Comparison of ENCODE assay signal across 15 cellular contexts in genomic region chr14:61380984-61381383, GRCh38. TPM values are rescaled to one million over a fixed set of nuclear protein-coding genes. Genes with fewer than 3 reads are reported as not detected.
DNase-seq lines count a peak whose midpoint lies in the region; ATAC-seq and TF ChIP-seq lines count a peak whose summit lies in the region.
"Had no signal": no experiment of that assay in that cellular context is flagged by ENCODE, and none has a peak within 500 bp of the region (broad histone marks: within the 10 kb centered on the region; RNA-seq: fewer than 3 reads in every experiment).

No MANE protein-coding gene starts in this region.

- H3K9me3 ChIP-seq in CD4-positive, alpha-beta memory T cell (ENCODE audit: control insufficient read depth in 1 of 2, low read length in 2 of 2), result no peaks in the 10 kb centered on the region
- H3K9me3 ChIP-seq in tibial nerve, result peaks cover 0 to 8% (median 0%) of the 10 kb centered on the region in 4 donors
- H3K9me3 ChIP-seq: thoracic aorta had no signal

- peaks cover 100% of the 10 kb centered on the region for H3K4me1 ChIP-seq in CD4-positive, alpha-beta memory T cell (ENCODE audit: insufficient read depth, low read length)
- H3K4me1 ChIP-seq in tibial nerve, result no peaks in the 10 kb centered on the region

- TF ChIP-seq CTCF in C4-2B (conservative IDR thresholded peaks at IDR 0.05), result peak; percentile 20
- no peak for TF ChIP-seq CTCF in tibial nerve (IDR thresholded peaks at IDR 0.05)

- peaks cover 29 to 42% of the 10 kb centered on the region in 2 donors for H3K36me3 Mint-ChIP-seq in CD4-positive, alpha-beta memory T cell
- H3K36me3 Mint-ChIP-seq in T-cell, result peaks cover 48% of the 10 kb centered on the region

- peak overlapping the region; percentile 28 to 87 (median 68) for H3K4me3 Mint-ChIP-seq in CD4-positive, alpha-beta memory T cell
- peak overlapping the region in 2 of 3 donors; percentile 32 to 73 for H3K4me3 Mint-ChIP-seq in T-cell

- H3K27me3 Mint-ChIP-seq in CD4-positive, alpha-beta memory T cell, result no peaks in the 10 kb centered on the region
- no peaks in the 10 kb centered on the region for H3K27me3 Mint-ChIP-seq in T-cell

- peaks cover 0 to 72% (median 32%) of the 10 kb centered on the region in 4 donors for H3K4me1 Mint-ChIP-seq in CD4-positive, alpha-beta memory T cell
- no peaks in the 10 kb centered on the region for H3K4me1 Mint-ChIP-seq in T-cell

- H3K9me3 Mint-ChIP-seq in CD4-positive, alpha-beta memory T cell, result peaks cover 0 to 8% (median 5%) of the 10 kb centered on the region in 8 donors
- H3K9me3 Mint-ChIP-seq in T-cell, result peaks cover 0 to 13% (median 4%) of the 10 kb centered on the region in 3 donors

- CTCF ChIA-PET in CD4-positive, alpha-beta memory T cell (lab: Charles Lee; ENCODE audit: partially characterized antibody), result interaction anchor here (1.0 to 1.2 kb wide), 2 partner anchors 23 to 30 kb away, joined by 4 to 6 read pairs; no protein-coding TSS in a partner anchor
- CTCF ChIA-PET in T-cell (lab: Charles Lee), result interaction anchor here (0.8 kb wide), 2 partner anchors 50 to 56 kb away, joined by 3 to 4 read pairs; no protein-coding TSS in a partner anchor

- ATAC-seq in T-cell (replicated peaks in 1 of 4) (peak in 2 of 4 experiments; percentile 18 to 26), GM18519 (IDR thresholded peaks at IDR 0.05; ENCODE audit: low FRiP score, unreplicated experiment) (no peak)
- ATAC-seq: Panc1 had no signal

- H3K27ac ChIP-seq in C4-2B (no peak overlapping the region), epithelial cell of prostate (peak overlapping the region; percentile 2), tibial nerve (no peak overlapping the region)
- H3K27ac ChIP-seq in CD4-positive, alpha-beta memory T cell (ENCODE audit: low read depth, low read length), result peak overlapping the region; percentile 27
- H3K27ac ChIP-seq: thoracic aorta had no signal

- no peaks in the 10 kb centered on the region for H3K36me3 ChIP-seq in CD4-positive, alpha-beta memory T cell (ENCODE audit: insufficient read depth, low read length)
- H3K36me3 ChIP-seq in tibial nerve, result no peaks in the 10 kb centered on the region
- H3K36me3 ChIP-seq: thoracic aorta had no signal

- peak in 2 of 5 donors; percentile 28 to 33 for DNase-seq in CD4-positive, alpha-beta memory T cell
- DNase-seq in T-cell (peak in 4 of 34 experiments; percentile 9 to 29 (median 19)), epithelial cell of prostate (ENCODE audit: low read depth, low spot score) (no peak), NCI-H1436 treated with DMSO at 0.1 percent for 48 hours (lab: John Stamatoyannopoulos, UW) (no peak), tibial nerve (ENCODE audit: low spot score in 2 of 2) (no peak), RKO (ENCODE audit: low spot score) (no peak)
- DNase-seq: GOT3; NCI-H2029; NCI-H524 treated with DMSO at 0.1 percent for 48 hours; stimulated activated CD4-positive, alpha-beta T cell treated with anti-CD3 and anti-CD28 coated beads, Interleukin-1b, Interleukin-23, amount 100 ng/mL, for 48 hours had no signal

- 84 to 89% methylated on average over 3 of the region's 3 CpGs for WGBS in tibial nerve, 2 donors

- H3K4me3 ChIP-seq in CD4-positive, alpha-beta memory T cell (ENCODE audit: low read length in 2 of 2), result no peak overlapping the region
- no peak overlapping the region for H3K4me3 ChIP-seq in tibial nerve
- H3K4me3 ChIP-seq: GM12878, thoracic aorta had no signal

- POLR2A ChIA-PET in CD4-positive, alpha-beta memory T cell (lab: Charles Lee; ENCODE audit: partially characterized antibody), result interaction anchor here (1.7 to 4.3 kb wide), 3 partner anchors 19 to 59 kb away, joined by 4 to 21 read pairs (median 19); partner anchors contain the start of gene PRKCH
- POLR2A ChIA-PET in T-cell (lab: Charles Lee), result interaction anchor here (0.6 to 1.0 kb wide), 2 partner anchors 10 to 65 kb away, joined by 5 to 8 read pairs; no protein-coding TSS in a partner anchor

- intact Hi-C loops in CD4-positive, alpha-beta memory T cell (cut with micrococcal nuclease), result no loop called here

- peak overlapping the region in 6 of 7 donors; percentile 75 to 93 (median 88) for H3K27ac Mint-ChIP-seq in CD4-positive, alpha-beta memory T cell
- H3K27ac Mint-ChIP-seq in T-cell, result peak overlapping the region in 1 of 2 donors; percentile 93

- TF ChIP-seq POLR2A in tibial nerve (IDR thresholded peaks at IDR 0.05), result no peak

- no peak for TF ChIP-seq EP300 in tibial nerve (IDR thresholded peaks at IDR 0.05)

- H3K27me3 ChIP-seq in CD4-positive, alpha-beta memory T cell (ENCODE audit: insufficient read depth, low read length), result no peaks in the 10 kb centered on the region
- H3K27me3 ChIP-seq in tibial nerve, result no peaks in the 10 kb centered on the region

RNA-seq across cellular contexts. Expression of gene PRKCH, which starts 59.6 kb away (rescaled TPM):
- total RNA-seq in CD4-positive, alpha-beta memory T cell, result 100 to 1,000 TPM; 247 to 284 TPM
- polyA plus RNA-seq in CD4-positive, alpha-beta memory T cell, result 100 to 1,000 TPM; 246 to 251 TPM
- total RNA-seq in T-cell (100 to 1,000 TPM; 267 to 436 (median 326) TPM), tibial nerve (10 to 100 TPM; 26.4 to 33.9 (median 29.2) TPM)

Comparison
In these comparisons a context has a peak if more than half of its experiments do, and no peak if none do; other contexts are left out.
1. H3K27ac ChIP-seq: peak in CD4-positive, alpha-beta memory T cell (single experiment) and epithelial cell of prostate (single experiment); none in C4-2B (single experiment) and tibial nerve (0 of 4).
2. RNA of gene PRKCH, which starts 59.6 kb away (total RNA-seq): 267 to 436 TPM in T-cell and 247 to 284 TPM in CD4-positive, alpha-beta memory T cell; 26.4 to 33.9 TPM in tibial nerve; every median in the first group is over 4 times any median in the second.